In the genomic region with DNA sequence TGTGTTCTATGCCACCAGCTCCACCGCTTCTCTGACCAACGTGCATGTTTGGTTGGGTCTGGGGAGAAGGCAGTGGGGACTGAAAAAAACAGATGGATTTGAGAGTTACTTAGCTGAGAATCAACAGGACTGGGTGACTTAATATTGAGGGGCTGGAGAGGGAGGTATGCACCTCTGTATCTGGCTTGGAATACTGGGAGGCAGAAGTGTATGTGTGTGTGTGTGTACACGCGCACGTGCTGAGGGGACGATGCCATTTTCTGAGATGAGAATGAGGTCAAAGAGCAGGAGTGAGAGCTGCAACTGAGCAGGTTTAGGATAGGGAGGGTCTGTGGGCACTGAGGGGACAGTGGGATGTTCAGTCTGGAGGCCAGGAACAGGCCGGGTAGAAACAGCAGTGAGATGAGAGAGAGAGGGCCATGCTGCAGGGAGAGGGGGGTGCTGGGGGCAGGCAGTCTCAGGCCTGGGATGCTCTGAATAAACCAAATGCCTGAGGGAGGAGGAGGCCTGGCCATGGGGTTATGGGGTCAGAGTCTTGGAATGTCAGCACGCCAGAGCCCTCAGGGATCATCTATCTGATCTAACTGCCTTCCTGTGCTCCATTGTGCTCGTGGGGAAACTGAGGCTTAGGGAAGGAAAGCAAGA, we compare ENCODE assay signal across 1 cellular context.
TF ChIP-seq lines count a peak whose summit lies in the region.

No MANE protein-coding gene starts in this region.

TF ChIP-seq in GM23338, 12 proteins besides CTCF, POLR2A, EP300 and RAD21 (continued from another document):
- TF ChIP-seq, protein P1, sequence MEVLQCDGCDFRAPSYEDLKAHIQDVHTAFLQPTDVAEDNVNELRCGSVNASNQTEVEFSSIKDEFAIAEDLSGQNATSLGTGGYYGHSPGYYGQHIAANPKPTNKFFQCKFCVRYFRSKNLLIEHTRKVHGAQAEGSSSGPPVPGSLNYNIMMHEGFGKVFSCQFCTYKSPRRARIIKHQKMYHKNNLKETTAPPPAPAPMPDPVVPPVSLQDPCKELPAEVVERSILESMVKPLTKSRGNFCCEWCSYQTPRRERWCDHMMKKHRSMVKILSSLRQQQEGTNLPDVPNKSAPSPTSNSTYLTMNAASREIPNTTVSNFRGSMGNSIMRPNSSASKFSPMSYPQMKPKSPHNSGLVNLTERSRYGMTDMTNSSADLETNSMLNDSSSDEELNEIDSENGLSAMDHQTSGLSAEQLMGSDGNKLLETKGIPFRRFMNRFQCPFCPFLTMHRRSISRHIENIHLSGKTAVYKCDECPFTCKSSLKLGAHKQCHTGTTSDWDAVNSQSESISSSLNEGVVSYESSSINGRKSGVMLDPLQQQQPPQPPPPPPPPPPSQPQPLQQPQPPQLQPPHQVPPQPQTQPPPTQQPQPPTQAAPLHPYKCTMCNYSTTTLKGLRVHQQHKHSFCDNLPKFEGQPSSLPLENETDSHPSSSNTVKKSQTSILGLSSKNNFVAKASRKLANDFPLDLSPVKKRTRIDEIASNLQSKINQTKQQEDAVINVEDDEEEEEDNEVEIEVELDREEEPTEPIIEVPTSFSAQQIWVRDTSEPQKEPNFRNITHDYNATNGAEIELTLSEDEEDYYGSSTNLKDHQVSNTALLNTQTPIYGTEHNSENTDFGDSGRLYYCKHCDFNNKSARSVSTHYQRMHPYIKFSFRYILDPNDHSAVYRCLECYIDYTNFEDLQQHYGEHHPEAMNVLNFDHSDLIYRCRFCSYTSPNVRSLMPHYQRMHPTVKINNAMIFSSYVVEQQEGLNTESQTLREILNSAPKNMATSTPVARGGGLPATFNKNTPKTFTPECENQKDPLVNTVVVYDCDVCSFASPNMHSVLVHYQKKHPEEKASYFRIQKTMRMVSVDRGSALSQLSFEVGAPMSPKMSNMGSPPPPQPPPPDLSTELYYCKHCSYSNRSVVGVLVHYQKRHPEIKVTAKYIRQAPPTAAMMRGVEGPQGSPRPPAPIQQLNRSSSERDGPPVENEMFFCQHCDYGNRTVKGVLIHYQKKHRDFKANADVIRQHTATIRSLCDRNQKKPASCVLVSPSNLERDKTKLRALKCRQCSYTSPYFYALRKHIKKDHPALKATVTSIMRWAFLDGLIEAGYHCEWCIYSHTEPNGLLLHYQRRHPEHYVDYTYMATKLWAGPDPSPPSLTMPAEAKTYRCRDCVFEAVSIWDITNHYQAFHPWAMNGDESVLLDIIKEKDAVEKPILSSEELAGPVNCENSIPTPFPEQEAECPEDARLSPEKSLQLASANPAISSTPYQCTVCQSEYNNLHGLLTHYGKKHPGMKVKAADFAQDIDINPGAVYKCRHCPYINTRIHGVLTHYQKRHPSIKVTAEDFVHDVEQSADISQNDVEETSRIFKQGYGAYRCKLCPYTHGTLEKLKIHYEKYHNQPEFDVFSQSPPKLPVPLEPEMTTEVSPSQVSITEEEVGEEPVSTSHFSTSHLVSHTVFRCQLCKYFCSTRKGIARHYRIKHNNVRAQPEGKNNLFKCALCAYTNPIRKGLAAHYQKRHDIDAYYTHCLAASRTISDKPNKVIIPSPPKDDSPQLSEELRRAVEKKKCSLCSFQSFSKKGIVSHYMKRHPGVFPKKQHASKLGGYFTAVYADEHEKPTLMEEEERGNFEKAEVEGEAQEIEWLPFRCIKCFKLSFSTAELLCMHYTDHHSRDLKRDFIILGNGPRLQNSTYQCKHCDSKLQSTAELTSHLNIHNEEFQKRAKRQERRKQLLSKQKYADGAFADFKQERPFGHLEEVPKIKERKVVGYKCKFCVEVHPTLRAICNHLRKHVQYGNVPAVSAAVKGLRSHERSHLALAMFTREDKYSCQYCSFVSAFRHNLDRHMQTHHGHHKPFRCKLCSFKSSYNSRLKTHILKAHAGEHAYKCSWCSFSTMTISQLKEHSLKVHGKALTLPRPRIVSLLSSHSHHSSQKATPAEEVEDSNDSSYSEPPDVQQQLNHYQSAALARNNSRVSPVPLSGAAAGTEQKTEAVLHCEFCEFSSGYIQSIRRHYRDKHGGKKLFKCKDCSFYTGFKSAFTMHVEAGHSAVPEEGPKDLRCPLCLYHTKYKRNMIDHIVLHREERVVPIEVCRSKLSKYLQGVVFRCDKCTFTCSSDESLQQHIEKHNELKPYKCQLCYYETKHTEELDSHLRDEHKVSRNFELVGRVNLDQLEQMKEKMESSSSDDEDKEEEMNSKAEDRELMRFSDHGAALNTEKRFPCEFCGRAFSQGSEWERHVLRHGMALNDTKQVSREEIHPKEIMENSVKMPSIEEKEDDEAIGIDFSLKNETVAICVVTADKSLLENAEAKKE (CRISPR knock-in tag; IDR thresholded peaks at IDR 0.05) = no peak
- TF ChIP-seq EZH2phosphoT487 (IDR thresholded peaks at IDR 0.05; ENCODE audit: unreplicated experiment) = no peak
- TF ChIP-seq POLR2AphosphoS5 (IDR thresholded peaks at IDR 0.05; ENCODE audit: low read depth) = no peak
- TF ChIP-seq, protein P2, sequence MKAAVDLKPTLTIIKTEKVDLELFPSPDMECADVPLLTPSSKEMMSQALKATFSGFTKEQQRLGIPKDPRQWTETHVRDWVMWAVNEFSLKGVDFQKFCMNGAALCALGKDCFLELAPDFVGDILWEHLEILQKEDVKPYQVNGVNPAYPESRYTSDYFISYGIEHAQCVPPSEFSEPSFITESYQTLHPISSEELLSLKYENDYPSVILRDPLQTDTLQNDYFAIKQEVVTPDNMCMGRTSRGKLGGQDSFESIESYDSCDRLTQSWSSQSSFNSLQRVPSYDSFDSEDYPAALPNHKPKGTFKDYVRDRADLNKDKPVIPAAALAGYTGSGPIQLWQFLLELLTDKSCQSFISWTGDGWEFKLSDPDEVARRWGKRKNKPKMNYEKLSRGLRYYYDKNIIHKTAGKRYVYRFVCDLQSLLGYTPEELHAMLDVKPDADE (IDR thresholded peaks at IDR 0.05) = no peak
